ENCODE assay signal across 7 cellular contexts in the genomic region with DNA sequence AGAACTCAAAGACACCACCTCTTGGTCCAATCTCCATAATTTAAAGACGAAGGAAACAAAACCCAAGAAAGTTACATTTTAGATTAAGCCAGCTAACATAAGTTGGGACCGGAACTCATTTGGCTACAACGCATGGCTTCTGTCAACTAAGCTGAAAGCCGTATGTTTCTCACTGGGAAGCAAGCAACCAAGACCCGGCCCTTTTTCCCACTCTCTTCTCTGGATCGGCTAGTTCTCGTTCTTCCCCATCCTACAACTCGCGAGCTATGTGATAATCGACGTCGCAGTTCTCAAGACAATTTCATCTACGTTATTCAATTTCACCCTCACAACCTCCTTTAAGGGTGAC. TPM values are rescaled to one million over a fixed set of nuclear protein-coding genes. Genes with fewer than 3 reads are reported as not detected.
A peak's percentile ranks its signal among the peaks of the same experiment; 100 is the strongest.
DNase-seq lines count a peak whose midpoint lies in the region; ATAC-seq and TF ChIP-seq lines count a peak whose summit lies in the region.

No MANE protein-coding gene starts in this region.

- H3K27ac ChIP-seq in HUES48 (ENCODE audit: low read depth, low read length) (peak overlapping the region; percentile 90), thymus (ENCODE audit: low read depth) (peak overlapping the region; percentile 91)

- H3K36me3 ChIP-seq in HUES48 (ENCODE audit: control insufficient read depth, insufficient read depth, low read length) (peaks cover 29% of the 10 kb centered on the region), kidney epithelial cell (ENCODE audit: control insufficient read depth, insufficient read depth, low read length) (no peaks in the 10 kb centered on the region), thymus (ENCODE audit: control insufficient read depth, insufficient read depth) (peaks cover 2% of the 10 kb centered on the region)

- H3K4me1 ChIP-seq in HUES48 (ENCODE audit: control insufficient read depth, insufficient read depth, low read length) (peaks cover 8% of the 10 kb centered on the region; the same call in 1 of the 2 replicates), thymus (ENCODE audit: control insufficient read depth, insufficient read depth, low read length) (peaks cover 11% of the 10 kb centered on the region)

- DNase-seq in GM12865 (ENCODE audit: low read depth) (peak; percentile 51), astrocyte of the cerebellum (ENCODE audit: low read depth) (no peak), kidney epithelial cell (ENCODE audit: low read depth) (no peak)
- DNase-seq in stimulated activated CD4-positive, alpha-beta T cell treated with anti-CD3 and anti-CD28 coated beads, Interleukin-4, amount 100 ng/mL, for 1 hour, result no peak

- no peaks in the 10 kb centered on the region for H3K9me3 ChIP-seq in HUES48 (ENCODE audit: control insufficient read depth, insufficient read depth, low read length)
- no peaks in the 10 kb centered on the region for H3K9me3 ChIP-seq in thymus (ENCODE audit: control insufficient read depth)

- in situ Hi-C loops in astrocyte of the cerebellum (cut with HindIII; ENCODE audit: low sequenced_read_pairs), result no loop called here

- no peaks in the 10 kb centered on the region for H3K27me3 ChIP-seq in HUES48 (ENCODE audit: control insufficient read depth, insufficient read depth, low read length)
- H3K27me3 ChIP-seq in kidney epithelial cell (ENCODE audit: control insufficient read depth, insufficient read depth, low read length), result no peaks in the 10 kb centered on the region
- H3K27me3 ChIP-seq in thymus (ENCODE audit: control insufficient read depth, insufficient read depth), result no peaks in the 10 kb centered on the region

- under 1% methylated on average over 13 of the region's 13 CpGs for WGBS in thymus

- TF ChIP-seq CTCF in GM12865 (IDR thresholded peaks at IDR 0.05; ENCODE audit: insufficient read depth, low read depth, low read length, missing control alignments) (no peak), astrocyte of the cerebellum (IDR thresholded peaks at IDR 0.05; ENCODE audit: low read depth, low read length, missing control alignments) (no peak), kidney epithelial cell (IDR thresholded peaks at IDR 0.05; ENCODE audit: insufficient read depth, low read length, poor library complexity, severe bottlenecking) (no peak)

- peak overlapping the region; percentile 95 for H3K9ac ChIP-seq in HUES48 (ENCODE audit: low read depth, low read length)

- H3K4me3 ChIP-seq in GM12865 (ENCODE audit: low read depth, low read length), result peak overlapping the region; percentile 83
- H3K4me3 ChIP-seq in HUES48 (ENCODE audit: low read depth, low read length), result peak overlapping the region; percentile 85
- H3K4me3 ChIP-seq in astrocyte of the cerebellum (ENCODE audit: low read depth, low read length), result peak overlapping the region; percentile 97
- H3K4me3 ChIP-seq in kidney epithelial cell (ENCODE audit: low read depth, low read length), result peak overlapping the region; percentile 98
- peak overlapping the region; percentile 79 for H3K4me3 ChIP-seq in thymus (ENCODE audit: low read length)

- no peak for ATAC-seq in HG03196 (IDR thresholded peaks at IDR 0.05; ENCODE audit: unreplicated experiment)

RNA-seq across cellular contexts. Expression of gene CCT8, which starts 0.6 kb away (rescaled TPM):
- 171 and 175 TPM in 2 replicates for total RNA-seq in kidney epithelial cell
- polyA plus RNA-seq in thymus, result 128 TPM

RNA-seq across cellular contexts. Expression of gene USP16, which starts 48.4 kb away (rescaled TPM):
- 20.0 and 30.0 TPM in 2 replicates for total RNA-seq in kidney epithelial cell
- 45.3 TPM for polyA plus RNA-seq in thymus

RNA-seq across cellular contexts. Expression of gene RWDD2B, which starts 53.7 kb away (rescaled TPM):
- total RNA-seq in kidney epithelial cell, result 10.7 and 13.6 TPM in 2 replicates
- 16.7 TPM for polyA plus RNA-seq in thymus

RNA-seq across cellular contexts. Expression of gene MAP3K7CL, which starts 57.6 kb away (rescaled TPM):
- total RNA-seq in kidney epithelial cell, result 1.4 and 3.0 TPM in 2 replicates
- 14.2 TPM for polyA plus RNA-seq in thymus
